In the genomic region with DNA sequence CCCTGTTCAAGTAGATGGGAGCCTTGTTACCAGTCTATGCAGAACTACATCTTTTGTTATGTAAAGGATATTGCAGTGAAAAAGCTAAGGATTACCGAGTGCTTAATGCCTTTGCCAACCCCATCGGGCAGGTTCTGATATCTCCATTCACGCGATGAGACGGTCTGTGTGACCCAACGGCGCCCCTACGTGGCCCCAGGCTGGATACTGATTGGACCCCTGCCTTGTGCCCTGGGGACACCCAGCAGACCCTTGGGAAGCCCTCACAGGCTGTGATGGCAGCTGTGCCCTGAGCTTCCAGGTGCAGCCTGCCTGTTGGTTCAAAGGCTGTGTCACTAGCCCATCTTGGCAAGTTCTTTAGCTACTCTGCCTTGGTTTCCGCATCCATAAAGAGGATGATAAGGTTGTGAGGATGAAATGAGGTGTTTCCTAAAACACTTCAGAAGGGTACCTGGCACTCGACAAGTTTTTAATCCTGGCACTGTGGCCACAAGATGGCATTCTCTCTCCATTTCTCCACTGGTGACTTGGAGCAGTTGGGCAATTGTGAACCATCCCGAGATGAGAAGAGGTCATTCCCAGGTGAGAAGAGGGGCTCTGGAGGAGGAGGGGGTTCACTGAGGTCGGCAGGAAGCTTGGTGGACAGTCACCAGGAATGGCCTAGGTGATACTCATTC, we compare ENCODE assay signal across 2 cellular contexts.
TF ChIP-seq lines count a peak whose summit lies in the region.

No MANE protein-coding gene starts in this region.

TF ChIP-seq in SK-N-SH, 30 proteins besides CTCF, POLR2A, EP300 and RAD21 (continued from another document):
- TF ChIP-seq, protein P1, sequence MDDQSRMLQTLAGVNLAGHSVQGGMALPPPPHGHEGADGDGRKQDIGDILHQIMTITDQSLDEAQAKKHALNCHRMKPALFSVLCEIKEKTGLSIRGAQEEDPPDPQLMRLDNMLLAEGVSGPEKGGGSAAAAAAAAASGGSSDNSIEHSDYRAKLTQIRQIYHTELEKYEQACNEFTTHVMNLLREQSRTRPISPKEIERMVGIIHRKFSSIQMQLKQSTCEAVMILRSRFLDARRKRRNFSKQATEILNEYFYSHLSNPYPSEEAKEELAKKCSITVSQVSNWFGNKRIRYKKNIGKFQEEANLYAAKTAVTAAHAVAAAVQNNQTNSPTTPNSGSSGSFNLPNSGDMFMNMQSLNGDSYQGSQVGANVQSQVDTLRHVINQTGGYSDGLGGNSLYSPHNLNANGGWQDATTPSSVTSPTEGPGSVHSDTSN (IDR thresholded peaks at IDR 0.05) = no peak
- TF ChIP-seq RCOR1 (IDR thresholded peaks at IDR 0.05; ENCODE audit: low read length) = no peak
- TF ChIP-seq SIN3A (IDR thresholded peaks at IDR 0.05; ENCODE audit: borderline replicate concordance, low read depth, low read length) = no peak
- no peak for TF ChIP-seq GATA2 (CRISPR knock-in tag; IDR thresholded peaks at IDR 0.05)
- no peak for TF ChIP-seq FOXM1 (IDR thresholded peaks at IDR 0.05; ENCODE audit: low read depth)
- no peak for TF ChIP-seq JUND (IDR thresholded peaks at IDR 0.05)
- no peak for TF ChIP-seq ELF1 (IDR thresholded peaks at IDR 0.05)
- TF ChIP-seq, protein P2, sequence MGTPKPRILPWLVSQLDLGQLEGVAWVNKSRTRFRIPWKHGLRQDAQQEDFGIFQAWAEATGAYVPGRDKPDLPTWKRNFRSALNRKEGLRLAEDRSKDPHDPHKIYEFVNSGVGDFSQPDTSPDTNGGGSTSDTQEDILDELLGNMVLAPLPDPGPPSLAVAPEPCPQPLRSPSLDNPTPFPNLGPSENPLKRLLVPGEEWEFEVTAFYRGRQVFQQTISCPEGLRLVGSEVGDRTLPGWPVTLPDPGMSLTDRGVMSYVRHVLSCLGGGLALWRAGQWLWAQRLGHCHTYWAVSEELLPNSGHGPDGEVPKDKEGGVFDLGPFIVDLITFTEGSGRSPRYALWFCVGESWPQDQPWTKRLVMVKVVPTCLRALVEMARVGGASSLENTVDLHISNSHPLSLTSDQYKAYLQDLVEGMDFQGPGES (IDR thresholded peaks at IDR 0.05; ENCODE audit: low read depth, low read length) = no peak
- TF ChIP-seq, protein P3, sequence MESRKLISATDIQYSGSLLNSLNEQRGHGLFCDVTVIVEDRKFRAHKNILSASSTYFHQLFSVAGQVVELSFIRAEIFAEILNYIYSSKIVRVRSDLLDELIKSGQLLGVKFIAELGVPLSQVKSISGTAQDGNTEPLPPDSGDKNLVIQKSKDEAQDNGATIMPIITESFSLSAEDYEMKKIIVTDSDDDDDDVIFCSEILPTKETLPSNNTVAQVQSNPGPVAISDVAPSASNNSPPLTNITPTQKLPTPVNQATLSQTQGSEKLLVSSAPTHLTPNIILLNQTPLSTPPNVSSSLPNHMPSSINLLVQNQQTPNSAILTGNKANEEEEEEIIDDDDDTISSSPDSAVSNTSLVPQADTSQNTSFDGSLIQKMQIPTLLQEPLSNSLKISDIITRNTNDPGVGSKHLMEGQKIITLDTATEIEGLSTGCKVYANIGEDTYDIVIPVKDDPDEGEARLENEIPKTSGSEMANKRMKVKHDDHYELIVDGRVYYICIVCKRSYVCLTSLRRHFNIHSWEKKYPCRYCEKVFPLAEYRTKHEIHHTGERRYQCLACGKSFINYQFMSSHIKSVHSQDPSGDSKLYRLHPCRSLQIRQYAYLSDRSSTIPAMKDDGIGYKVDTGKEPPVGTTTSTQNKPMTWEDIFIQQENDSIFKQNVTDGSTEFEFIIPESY (IDR thresholded peaks at IDR 0.05; ENCODE audit: borderline replicate concordance, low read depth) = no peak
- no peak for TF ChIP-seq NRF1 (IDR thresholded peaks at IDR 0.05; ENCODE audit: low read depth, low read length)
- TF ChIP-seq FOSL2 (IDR thresholded peaks at IDR 0.05; ENCODE audit: borderline replicate concordance, low read depth) = no peak
TF ChIP-seq in SK-N-SH: peak in this region for 0.

TF ChIP-seq in SK-N-SH treated with all-trans-retinoic acid at 6 μM for 48 hours, 23 proteins besides CTCF, POLR2A, EP300 and RAD21 (continued from another document):
- TF ChIP-seq, protein P4, sequence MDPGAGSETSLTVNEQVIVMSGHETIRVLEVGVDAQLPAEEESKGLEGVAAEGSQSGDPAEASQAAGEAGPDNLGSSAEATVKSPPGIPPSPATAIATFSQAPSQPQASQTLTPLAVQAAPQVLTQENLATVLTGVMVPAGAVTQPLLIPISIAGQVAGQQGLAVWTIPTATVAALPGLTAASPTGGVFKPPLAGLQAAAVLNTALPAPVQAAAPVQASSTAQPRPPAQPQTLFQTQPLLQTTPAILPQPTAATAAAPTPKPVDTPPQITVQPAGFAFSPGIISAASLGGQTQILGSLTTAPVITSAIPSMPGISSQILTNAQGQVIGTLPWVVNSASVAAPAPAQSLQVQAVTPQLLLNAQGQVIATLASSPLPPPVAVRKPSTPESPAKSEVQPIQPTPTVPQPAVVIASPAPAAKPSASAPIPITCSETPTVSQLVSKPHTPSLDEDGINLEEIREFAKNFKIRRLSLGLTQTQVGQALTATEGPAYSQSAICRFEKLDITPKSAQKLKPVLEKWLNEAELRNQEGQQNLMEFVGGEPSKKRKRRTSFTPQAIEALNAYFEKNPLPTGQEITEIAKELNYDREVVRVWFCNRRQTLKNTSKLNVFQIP (CRISPR knock-in tag; IDR thresholded peaks at IDR 0.05; ENCODE audit: borderline replicate concordance, low read depth) = no peak
- no peak for TF ChIP-seq ZNF70 (CRISPR knock-in tag; IDR thresholded peaks at IDR 0.05)
- TF ChIP-seq TCF4 (CRISPR knock-in tag; IDR thresholded peaks at IDR 0.05; ENCODE audit: borderline replicate concordance) = no peak
- no peak for TF ChIP-seq ZNF8 (CRISPR knock-in tag; IDR thresholded peaks at IDR 0.05)
- no peak for TF ChIP-seq RARB (CRISPR knock-in tag; IDR thresholded peaks at IDR 0.05)
- no peak for TF ChIP-seq PPARA (CRISPR knock-in tag; IDR thresholded peaks at IDR 0.05; ENCODE audit: borderline replicate concordance)
- no peak for TF ChIP-seq OSR1 (CRISPR knock-in tag; IDR thresholded peaks at IDR 0.05)
- TF ChIP-seq, protein P5, sequence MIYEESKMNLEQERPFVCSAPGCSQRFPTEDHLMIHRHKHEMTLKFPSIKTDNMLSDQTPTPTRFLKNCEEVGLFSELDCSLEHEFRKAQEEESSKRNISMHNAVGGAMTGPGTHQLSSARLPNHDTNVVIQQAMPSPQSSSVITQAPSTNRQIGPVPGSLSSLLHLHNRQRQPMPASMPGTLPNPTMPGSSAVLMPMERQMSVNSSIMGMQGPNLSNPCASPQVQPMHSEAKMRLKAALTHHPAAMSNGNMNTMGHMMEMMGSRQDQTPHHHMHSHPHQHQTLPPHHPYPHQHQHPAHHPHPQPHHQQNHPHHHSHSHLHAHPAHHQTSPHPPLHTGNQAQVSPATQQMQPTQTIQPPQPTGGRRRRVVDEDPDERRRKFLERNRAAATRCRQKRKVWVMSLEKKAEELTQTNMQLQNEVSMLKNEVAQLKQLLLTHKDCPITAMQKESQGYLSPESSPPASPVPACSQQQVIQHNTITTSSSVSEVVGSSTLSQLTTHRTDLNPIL (CRISPR knock-in tag; IDR thresholded peaks at IDR 0.05; ENCODE audit: low read depth) = no peak
- no peak for TF ChIP-seq ZNF565 (CRISPR knock-in tag; conservative IDR thresholded peaks at IDR 0.05; ENCODE audit: low read depth)
- no peak for TF ChIP-seq ZFP3 (CRISPR knock-in tag; IDR thresholded peaks at IDR 0.05)
- no peak for TF ChIP-seq GLIS3 (CRISPR knock-in tag; IDR thresholded peaks at IDR 0.05)
- TF ChIP-seq, protein P6, sequence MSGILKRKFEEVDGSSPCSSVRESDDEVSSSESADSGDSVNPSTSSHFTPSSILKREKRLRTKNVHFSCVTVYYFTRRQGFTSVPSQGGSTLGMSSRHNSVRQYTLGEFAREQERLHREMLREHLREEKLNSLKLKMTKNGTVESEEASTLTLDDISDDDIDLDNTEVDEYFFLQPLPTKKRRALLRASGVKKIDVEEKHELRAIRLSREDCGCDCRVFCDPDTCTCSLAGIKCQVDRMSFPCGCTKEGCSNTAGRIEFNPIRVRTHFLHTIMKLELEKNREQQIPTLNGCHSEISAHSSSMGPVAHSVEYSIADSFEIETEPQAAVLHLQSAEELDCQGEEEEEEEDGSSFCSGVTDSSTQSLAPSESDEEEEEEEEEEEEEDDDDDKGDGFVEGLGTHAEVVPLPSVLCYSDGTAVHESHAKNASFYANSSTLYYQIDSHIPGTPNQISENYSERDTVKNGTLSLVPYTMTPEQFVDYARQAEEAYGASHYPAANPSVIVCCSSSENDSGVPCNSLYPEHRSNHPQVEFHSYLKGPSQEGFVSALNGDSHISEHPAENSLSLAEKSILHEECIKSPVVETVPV (CRISPR knock-in tag; IDR thresholded peaks at IDR 0.05) = no peak
- no peak for TF ChIP-seq ZFP30 (CRISPR knock-in tag; IDR thresholded peaks at IDR 0.05)
- TF ChIP-seq, protein P7, sequence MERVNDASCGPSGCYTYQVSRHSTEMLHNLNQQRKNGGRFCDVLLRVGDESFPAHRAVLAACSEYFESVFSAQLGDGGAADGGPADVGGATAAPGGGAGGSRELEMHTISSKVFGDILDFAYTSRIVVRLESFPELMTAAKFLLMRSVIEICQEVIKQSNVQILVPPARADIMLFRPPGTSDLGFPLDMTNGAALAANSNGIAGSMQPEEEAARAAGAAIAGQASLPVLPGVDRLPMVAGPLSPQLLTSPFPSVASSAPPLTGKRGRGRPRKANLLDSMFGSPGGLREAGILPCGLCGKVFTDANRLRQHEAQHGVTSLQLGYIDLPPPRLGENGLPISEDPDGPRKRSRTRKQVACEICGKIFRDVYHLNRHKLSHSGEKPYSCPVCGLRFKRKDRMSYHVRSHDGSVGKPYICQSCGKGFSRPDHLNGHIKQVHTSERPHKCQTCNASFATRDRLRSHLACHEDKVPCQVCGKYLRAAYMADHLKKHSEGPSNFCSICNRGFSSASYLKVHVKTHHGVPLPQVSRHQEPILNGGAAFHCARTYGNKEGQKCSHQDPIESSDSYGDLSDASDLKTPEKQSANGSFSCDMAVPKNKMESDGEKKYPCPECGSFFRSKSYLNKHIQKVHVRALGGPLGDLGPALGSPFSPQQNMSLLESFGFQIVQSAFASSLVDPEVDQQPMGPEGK (CRISPR knock-in tag; IDR thresholded peaks at IDR 0.05; ENCODE audit: borderline replicate concordance) = no peak
